ENCODE assay signal across 1 cellular context in the genomic region with DNA sequence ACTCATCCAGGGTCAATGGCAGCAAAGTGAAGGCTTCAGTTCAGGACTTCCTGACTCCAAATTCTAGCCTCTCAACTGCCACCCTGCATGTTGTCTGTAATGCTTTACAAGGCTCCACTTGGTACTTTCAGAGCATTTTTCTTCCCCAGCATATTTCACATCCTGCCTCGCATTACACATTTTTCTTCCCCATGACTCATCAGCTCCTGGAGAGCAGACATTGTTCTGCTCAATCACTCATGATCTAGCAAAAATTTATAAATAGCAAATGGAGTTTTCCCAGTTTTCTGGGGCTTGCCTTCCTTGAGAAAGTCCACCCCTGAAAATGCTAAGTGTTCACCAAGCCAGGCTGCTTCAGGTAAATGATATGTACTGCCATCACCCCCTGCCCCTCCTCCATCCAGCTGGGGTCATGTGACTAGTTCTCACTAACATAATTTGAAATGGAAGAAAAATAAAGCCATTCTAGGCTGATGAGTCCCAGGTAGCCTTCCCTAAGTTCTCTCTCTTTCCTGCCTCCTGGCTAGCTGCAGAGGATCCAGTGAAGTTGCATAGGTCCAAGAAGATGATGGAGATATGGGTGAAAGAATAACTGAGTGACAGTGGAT.
TF ChIP-seq lines count a peak whose summit lies in the region.

No MANE protein-coding gene starts in this region.

TF ChIP-seq in HepG2, 621 proteins besides CTCF, POLR2A, EP300 and RAD21 (continued from another document):
- TF ChIP-seq, protein P1, sequence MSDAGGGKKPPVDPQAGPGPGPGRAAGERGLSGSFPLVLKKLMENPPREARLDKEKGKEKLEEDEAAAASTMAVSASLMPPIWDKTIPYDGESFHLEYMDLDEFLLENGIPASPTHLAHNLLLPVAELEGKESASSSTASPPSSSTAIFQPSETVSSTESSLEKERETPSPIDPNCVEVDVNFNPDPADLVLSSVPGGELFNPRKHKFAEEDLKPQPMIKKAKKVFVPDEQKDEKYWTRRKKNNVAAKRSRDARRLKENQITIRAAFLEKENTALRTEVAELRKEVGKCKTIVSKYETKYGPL (CRISPR knock-in tag; IDR thresholded peaks at IDR 0.05), result no peak
- TF ChIP-seq ZNF10 (CRISPR knock-in tag; IDR thresholded peaks at IDR 0.05; ENCODE audit: borderline replicate concordance, low read depth) (no peak), ZNF430 (CRISPR knock-in tag; IDR thresholded peaks at IDR 0.05) (no peak), ZNF788 (CRISPR knock-in tag; IDR thresholded peaks at IDR 0.05; ENCODE audit: borderline replicate concordance) (no peak), RELA (CRISPR knock-in tag; IDR thresholded peaks at IDR 0.05) (no peak), HOXA3 (CRISPR knock-in tag; IDR thresholded peaks at IDR 0.05) (no peak), NFE2 (CRISPR knock-in tag; IDR thresholded peaks at IDR 0.05) (no peak)
- TF ChIP-seq, protein P2, sequence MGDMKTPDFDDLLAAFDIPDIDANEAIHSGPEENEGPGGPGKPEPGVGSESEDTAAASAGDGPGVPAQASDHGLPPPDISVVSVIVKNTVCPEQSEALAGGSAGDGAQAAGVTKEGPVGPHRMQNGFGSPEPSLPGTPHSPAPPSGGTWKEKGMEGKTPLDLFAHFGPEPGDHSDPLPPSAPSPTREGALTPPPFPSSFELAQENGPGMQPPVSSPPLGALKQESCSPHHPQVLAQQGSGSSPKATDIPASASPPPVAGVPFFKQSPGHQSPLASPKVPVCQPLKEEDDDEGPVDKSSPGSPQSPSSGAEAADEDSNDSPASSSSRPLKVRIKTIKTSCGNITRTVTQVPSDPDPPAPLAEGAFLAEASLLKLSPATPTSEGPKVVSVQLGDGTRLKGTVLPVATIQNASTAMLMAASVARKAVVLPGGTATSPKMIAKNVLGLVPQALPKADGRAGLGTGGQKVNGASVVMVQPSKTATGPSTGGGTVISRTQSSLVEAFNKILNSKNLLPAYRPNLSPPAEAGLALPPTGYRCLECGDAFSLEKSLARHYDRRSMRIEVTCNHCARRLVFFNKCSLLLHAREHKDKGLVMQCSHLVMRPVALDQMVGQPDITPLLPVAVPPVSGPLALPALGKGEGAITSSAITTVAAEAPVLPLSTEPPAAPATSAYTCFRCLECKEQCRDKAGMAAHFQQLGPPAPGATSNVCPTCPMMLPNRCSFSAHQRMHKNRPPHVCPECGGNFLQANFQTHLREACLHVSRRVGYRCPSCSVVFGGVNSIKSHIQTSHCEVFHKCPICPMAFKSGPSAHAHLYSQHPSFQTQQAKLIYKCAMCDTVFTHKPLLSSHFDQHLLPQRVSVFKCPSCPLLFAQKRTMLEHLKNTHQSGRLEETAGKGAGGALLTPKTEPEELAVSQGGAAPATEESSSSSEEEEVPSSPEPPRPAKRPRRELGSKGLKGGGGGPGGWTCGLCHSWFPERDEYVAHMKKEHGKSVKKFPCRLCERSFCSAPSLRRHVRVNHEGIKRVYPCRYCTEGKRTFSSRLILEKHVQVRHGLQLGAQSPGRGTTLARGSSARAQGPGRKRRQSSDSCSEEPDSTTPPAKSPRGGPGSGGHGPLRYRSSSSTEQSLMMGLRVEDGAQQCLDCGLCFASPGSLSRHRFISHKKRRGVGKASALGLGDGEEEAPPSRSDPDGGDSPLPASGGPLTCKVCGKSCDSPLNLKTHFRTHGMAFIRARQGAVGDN (CRISPR knock-in tag; IDR thresholded peaks at IDR 0.05), result no peak
- TF ChIP-seq, protein P3, sequence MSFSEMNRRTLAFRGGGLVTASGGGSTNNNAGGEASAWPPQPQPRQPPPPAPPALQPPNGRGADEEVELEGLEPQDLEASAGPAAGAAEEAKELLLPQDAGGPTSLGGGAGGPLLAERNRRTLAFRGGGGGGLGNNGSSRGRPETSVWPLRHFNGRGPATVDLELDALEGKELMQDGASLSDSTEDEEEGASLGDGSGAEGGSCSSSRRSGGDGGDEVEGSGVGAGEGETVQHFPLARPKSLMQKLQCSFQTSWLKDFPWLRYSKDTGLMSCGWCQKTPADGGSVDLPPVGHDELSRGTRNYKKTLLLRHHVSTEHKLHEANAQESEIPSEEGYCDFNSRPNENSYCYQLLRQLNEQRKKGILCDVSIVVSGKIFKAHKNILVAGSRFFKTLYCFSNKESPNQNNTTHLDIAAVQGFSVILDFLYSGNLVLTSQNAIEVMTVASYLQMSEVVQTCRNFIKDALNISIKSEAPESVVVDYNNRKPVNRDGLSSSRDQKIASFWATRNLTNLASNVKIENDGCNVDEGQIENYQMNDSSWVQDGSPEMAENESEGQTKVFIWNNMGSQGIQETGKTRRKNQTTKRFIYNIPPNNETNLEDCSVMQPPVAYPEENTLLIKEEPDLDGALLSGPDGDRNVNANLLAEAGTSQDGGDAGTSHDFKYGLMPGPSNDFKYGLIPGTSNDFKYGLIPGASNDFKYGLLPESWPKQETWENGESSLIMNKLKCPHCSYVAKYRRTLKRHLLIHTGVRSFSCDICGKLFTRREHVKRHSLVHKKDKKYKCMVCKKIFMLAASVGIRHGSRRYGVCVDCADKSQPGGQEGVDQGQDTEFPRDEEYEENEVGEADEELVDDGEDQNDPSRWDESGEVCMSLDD (CRISPR knock-in tag; IDR thresholded peaks at IDR 0.05; ENCODE audit: borderline replicate concordance), result no peak
TF ChIP-seq in HepG2: peak in this region for 0.
